In genomic region chr7:64626083-64626469, GRCh38 we compare ENCODE assay signal across 11 cellular contexts.
"Had no signal": no experiment of that assay in that cellular context is flagged by ENCODE, and none has a peak within 500 bp of the region (broad histone marks: within the 10 kb centered on the region; RNA-seq: fewer than 3 reads in every experiment).

No MANE protein-coding gene starts in this region.

- H3K27ac Mint-ChIP-seq: naive thymus-derived CD8-positive, alpha-beta T cell; T-helper 17 cell had no signal

- H3K4me1 Mint-ChIP-seq: naive thymus-derived CD8-positive, alpha-beta T cell had no signal

- H3K36me3 Mint-ChIP-seq: naive thymus-derived CD8-positive, alpha-beta T cell had no signal

- DNase-seq: activated CD4-positive, alpha-beta T cell treated with anti-CD3 and anti-CD28 coated beads, Interleukin-2, amount 50 U/mL, for 48 hours; activated CD4-positive, CD25-positive, alpha-beta regulatory T cell; activated effector memory CD4-positive, alpha-beta T cell treated with Interleukin-2 at 50 U/mL for 16 hours; mucosa of descending colon; naive thymus-derived CD8-positive, alpha-beta T cell; posterior cingulate gyrus; right cardiac atrium; small intestine; stimulated activated naive CD4-positive, alpha-beta T cell; T-helper 17 cell; upper lobe of left lung had no signal

- H3K27me3 Mint-ChIP-seq: naive thymus-derived CD8-positive, alpha-beta T cell had no signal

- H3K4me3 Mint-ChIP-seq: naive thymus-derived CD8-positive, alpha-beta T cell; T-helper 17 cell had no signal

- ATAC-seq: mucosa of descending colon; naive thymus-derived CD8-positive, alpha-beta T cell; right cardiac atrium; T-helper 17 cell had no signal
